In the genomic region with DNA sequence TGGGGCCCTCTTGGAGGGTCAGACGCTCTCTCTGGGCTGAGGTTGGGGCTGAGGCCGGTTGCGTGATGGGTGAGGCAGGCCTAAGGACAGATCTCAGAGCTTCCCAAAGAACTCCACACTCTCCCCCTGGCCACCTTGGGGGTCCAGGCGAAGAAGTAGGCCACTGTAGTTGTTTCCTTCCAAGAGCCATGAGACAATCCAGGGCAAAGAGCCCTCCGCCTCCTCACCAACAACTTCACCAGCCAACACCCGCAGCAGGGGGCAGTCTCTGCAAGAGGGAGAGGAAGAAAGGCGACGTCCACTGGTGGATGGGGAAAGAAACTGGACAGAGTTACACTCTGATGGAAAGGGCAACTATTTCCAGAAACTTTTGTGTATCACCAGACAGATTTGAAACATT, we compare ENCODE assay signal across 1 cellular context.
TF ChIP-seq lines count a peak whose summit lies in the region.

No MANE protein-coding gene starts in this region.

TF ChIP-seq in GM12878, 131 proteins besides CTCF, POLR2A, EP300 and RAD21:
- TF ChIP-seq POLR2AphosphoS2 (IDR thresholded peaks at IDR 0.05; ENCODE audit: low read depth, low read length) (no peak), BACH1 (IDR thresholded peaks at IDR 0.05; ENCODE audit: borderline replicate concordance) (no peak), JUNB (IDR thresholded peaks at IDR 0.05) (no peak), BCL3 (IDR thresholded peaks at IDR 0.05; ENCODE audit: borderline replicate concordance, insufficient read depth, low read depth, low read length, poor library complexity, severe bottlenecking) (no peak), ZNF217 (IDR thresholded peaks at IDR 0.05) (no peak), FOS (IDR thresholded peaks at IDR 0.05; ENCODE audit: borderline replicate concordance, extremely low read depth, insufficient read length) (no peak), EGR1 (IDR thresholded peaks at IDR 0.05; ENCODE audit: borderline replicate concordance in 1 of 2, low read depth in 2 of 2, low read length in 2 of 2) (no peak), RCOR1 (conservative IDR thresholded peaks at IDR 0.05; ENCODE audit: low read depth, low read length) (no peak), SREBF1 (IDR thresholded peaks at IDR 0.05; ENCODE audit: low read length) (no peak), YY1 (IDR thresholded peaks at IDR 0.05; ENCODE audit: low read depth, low read length) (no peak), SIX5 (IDR thresholded peaks at IDR 0.05; ENCODE audit: low read depth, low read length, severe bottlenecking) (no peak), EZH2 (IDR thresholded peaks at IDR 0.05; ENCODE audit: borderline replicate concordance, control insufficient read depth, low read depth, low read length) (no peak), NR2C2 (IDR thresholded peaks at IDR 0.05; ENCODE audit: borderline replicate concordance, control insufficient read depth, insufficient read length, low read depth) (no peak), IKZF1 (conservative IDR thresholded peaks at IDR 0.05) (no peak)
- TF ChIP-seq, protein P1, sequence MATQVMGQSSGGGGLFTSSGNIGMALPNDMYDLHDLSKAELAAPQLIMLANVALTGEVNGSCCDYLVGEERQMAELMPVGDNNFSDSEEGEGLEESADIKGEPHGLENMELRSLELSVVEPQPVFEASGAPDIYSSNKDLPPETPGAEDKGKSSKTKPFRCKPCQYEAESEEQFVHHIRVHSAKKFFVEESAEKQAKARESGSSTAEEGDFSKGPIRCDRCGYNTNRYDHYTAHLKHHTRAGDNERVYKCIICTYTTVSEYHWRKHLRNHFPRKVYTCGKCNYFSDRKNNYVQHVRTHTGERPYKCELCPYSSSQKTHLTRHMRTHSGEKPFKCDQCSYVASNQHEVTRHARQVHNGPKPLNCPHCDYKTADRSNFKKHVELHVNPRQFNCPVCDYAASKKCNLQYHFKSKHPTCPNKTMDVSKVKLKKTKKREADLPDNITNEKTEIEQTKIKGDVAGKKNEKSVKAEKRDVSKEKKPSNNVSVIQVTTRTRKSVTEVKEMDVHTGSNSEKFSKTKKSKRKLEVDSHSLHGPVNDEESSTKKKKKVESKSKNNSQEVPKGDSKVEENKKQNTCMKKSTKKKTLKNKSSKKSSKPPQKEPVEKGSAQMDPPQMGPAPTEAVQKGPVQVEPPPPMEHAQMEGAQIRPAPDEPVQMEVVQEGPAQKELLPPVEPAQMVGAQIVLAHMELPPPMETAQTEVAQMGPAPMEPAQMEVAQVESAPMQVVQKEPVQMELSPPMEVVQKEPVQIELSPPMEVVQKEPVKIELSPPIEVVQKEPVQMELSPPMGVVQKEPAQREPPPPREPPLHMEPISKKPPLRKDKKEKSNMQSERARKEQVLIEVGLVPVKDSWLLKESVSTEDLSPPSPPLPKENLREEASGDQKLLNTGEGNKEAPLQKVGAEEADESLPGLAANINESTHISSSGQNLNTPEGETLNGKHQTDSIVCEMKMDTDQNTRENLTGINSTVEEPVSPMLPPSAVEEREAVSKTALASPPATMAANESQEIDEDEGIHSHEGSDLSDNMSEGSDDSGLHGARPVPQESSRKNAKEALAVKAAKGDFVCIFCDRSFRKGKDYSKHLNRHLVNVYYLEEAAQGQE (IDR thresholded peaks at IDR 0.05; ENCODE audit: low read depth, low read length): no peak
- TF ChIP-seq, protein P2, sequence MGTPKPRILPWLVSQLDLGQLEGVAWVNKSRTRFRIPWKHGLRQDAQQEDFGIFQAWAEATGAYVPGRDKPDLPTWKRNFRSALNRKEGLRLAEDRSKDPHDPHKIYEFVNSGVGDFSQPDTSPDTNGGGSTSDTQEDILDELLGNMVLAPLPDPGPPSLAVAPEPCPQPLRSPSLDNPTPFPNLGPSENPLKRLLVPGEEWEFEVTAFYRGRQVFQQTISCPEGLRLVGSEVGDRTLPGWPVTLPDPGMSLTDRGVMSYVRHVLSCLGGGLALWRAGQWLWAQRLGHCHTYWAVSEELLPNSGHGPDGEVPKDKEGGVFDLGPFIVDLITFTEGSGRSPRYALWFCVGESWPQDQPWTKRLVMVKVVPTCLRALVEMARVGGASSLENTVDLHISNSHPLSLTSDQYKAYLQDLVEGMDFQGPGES (IDR thresholded peaks at IDR 0.05): no peak
- TF ChIP-seq, protein P3, sequence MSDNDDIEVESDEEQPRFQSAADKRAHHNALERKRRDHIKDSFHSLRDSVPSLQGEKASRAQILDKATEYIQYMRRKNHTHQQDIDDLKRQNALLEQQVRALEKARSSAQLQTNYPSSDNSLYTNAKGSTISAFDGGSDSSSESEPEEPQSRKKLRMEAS (IDR thresholded peaks at IDR 0.05; ENCODE audit: low read depth, low read length): no peak
